Comparison of ENCODE assay signal across 22 cellular contexts in genomic region chr10:9157656-9158055, GRCh38.
"Had no signal": no experiment of that assay in that cellular context is flagged by ENCODE, and none has a peak within 500 bp of the region (broad histone marks: within the 10 kb centered on the region; RNA-seq: fewer than 3 reads in every experiment).

No MANE protein-coding gene starts in this region.

- DNase-seq: colonic mucosa; cortex of kidney; effector CD8-positive, alpha-beta T cell; effector memory CD8-positive, alpha-beta T cell; endodermal cell; erythroblast; esophagus squamous epithelium; foreskin fibroblast; foreskin melanocyte; gastrocnemius medialis; glutamatergic neuron; head of caudate nucleus; heart right ventricle; hippocampal formation; left cardiac atrium; left lung; left ventricle myocardium superior; lower lobe of right lung; mesenchymal stem cell; midbrain had no signal

- H3K36me3 ChIP-seq: colonic mucosa, esophagus squamous epithelium, gastrocnemius medialis, heart right ventricle, left lung, lower lobe of right lung had no signal

- H3K27ac ChIP-seq: colonic mucosa, epithelial cell of prostate, esophagus squamous epithelium, gastrocnemius medialis, heart right ventricle, left lung, lower lobe of right lung had no signal

- H3K27me3 ChIP-seq: colonic mucosa, gastrocnemius medialis, left lung had no signal

- H3K4me1 ChIP-seq: colonic mucosa, esophagus squamous epithelium, gastrocnemius medialis, heart right ventricle, left lung, lower lobe of right lung had no signal

- ATAC-seq: effector memory CD8-positive, alpha-beta T cell; esophagus mucosa; gastrocnemius medialis; heart right ventricle; left cardiac atrium; left lung; left ventricle myocardium superior; lower lobe of right lung had no signal

- H3K4me3 ChIP-seq: colonic mucosa, esophagus squamous epithelium, gastrocnemius medialis, heart right ventricle, left lung, lower lobe of right lung had no signal

- H3K9me3 ChIP-seq: colonic mucosa, gastrocnemius medialis, lower lobe of right lung had no signal
